Comparison of ENCODE assay signal across 7 cellular contexts in the genomic region with DNA sequence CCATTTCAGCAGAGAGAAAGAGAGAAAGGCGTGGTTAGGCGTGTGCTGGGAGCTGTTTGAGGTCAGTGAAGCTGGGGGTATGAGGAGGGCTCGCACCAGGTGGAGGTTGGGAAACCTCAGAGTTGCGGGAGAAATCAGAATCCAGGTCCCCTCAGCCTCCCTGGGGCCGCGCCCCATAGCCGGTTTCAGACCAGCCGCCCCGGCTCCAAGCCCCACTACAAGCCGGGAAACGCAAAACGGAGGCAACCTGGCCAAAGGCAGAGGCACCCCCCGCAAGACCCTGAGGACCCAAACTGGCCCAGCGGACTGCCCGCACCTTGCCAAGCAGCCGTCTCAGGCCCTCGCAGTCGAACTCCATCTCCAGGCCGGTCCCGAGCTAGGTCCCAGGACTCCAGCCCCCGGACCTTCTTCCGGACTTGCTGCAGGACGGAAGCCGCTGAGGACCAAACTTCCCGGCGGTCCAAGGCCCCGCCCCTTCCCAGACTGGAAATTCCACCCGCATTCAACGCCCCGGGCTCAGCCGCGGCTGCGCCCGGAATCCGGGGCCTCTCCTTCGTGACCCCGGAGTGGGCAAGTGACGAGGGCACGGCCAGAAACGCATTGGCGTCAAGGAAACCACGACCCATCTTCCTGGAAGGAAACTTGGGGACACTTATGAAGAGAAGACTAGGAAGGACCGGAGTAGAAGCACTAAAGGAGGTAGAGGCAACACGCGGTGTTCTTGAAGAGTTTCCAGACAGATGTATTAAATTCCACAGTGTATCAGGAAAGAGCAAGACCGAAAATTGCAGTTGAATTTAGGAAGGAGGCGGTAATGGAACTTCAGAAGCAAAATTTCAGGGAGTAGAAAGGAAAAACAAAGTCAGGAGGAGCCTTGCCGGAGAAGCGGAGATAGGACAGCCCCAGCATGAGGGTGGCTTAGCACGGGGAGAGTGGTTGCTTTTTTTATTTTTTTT.
DNase-seq lines count a peak whose midpoint lies in the region; ATAC-seq and TF ChIP-seq lines count a peak whose summit lies in the region.

A gene (minus strand): TSS at position 438 of the 956 bp plus-strand sequence. CDS start 80 bp downstream, at position 358.

- peak; percentile 68 for DNase-seq in GM13977 (ENCODE audit: low spot score)
- DNase-seq in NCI-H1930 (lab: John Stamatoyannopoulos, UW) = peak; percentile 62 to 79
- peak; percentile 91 to 93 for DNase-seq in cardiac fibroblast (ENCODE audit: low read depth in 2 of 2)
- DNase-seq in iPS-NIHi11 (ENCODE audit: low spot score) = peak; percentile 97

- TF ChIP-seq CTCF in GM13977 (IDR thresholded peaks at IDR 0.05; ENCODE audit: extremely low read depth, insufficient read depth, missing control alignments) = no peak
- TF ChIP-seq CTCF in VCaP (conservative IDR thresholded peaks at IDR 0.05) = no peak
- TF ChIP-seq CTCF in cardiac fibroblast (IDR thresholded peaks at IDR 0.05; ENCODE audit: low read depth, low read length) = no peak

- H3K27ac ChIP-seq in VCaP (peak within 1 kb of the TSS; percentile 85), skin epidermis (peak within 1 kb of the TSS; percentile 78 to 94 (median 88))

- H3K4me3 ChIP-seq in cardiac fibroblast (replicated peaks in 1 of 2; ENCODE audit: low read depth in 2 of 2, low read length in 2 of 2) (peak within 1 kb of the TSS; percentile 83 to 98), skin epidermis (peak within 1 kb of the TSS; percentile 70 to 98 (median 87))

- peak; percentile 69 for ATAC-seq in HG02678 (IDR thresholded peaks at IDR 0.05; ENCODE audit: unreplicated experiment)

- in situ Hi-C loops in GM13977 (cut with MboI; ENCODE audit: low pct_unique_long_range_greater_than_20kb, low sequenced_read_pairs, unreplicated experiment) = no loop called here

Comparison
In these comparisons a context has a peak if more than half of its experiments do, and no peak if none do; other contexts are left out.
1. Peak in every context shown above with its lines: DNase-seq, ATAC-seq, H3K4me3 ChIP-seq and H3K27ac ChIP-seq.